In genomic region chr10:68221196-68221595, GRCh38 we compare ENCODE assay signal across 27 cellular contexts. TPM values are rescaled to one million over a fixed set of nuclear protein-coding genes. Genes with fewer than 3 reads are reported as not detected.
"Had no signal": no experiment of that assay in that cellular context is flagged by ENCODE, and none has a peak within 500 bp of the region (broad histone marks: within the 10 kb centered on the region; RNA-seq: fewer than 3 reads in every experiment).

No MANE protein-coding gene starts in this region.

- H3K27me3 ChIP-seq: cardiac muscle cell had no signal

- H3K9me3 Mint-ChIP-seq: activated naive CD4-positive, alpha-beta T cell treated with anti-CD3 and anti-CD28 coated beads, Interleukin-2, amount 50 U/mL, for 72 hours; activated naive CD8-positive, alpha-beta T cell treated with anti-CD3 and anti-CD28 coated beads, Interleukin-2, amount 50 U/mL, for 24 hours; activated T-cell treated with anti-CD3 and anti-CD28 coated beads, Interleukin-2, amount 50 U/mL, for 24 hours; activated T-helper 1 cell treated with anti-CD3 and anti-CD28 coated beads, Interleukin-12 subunit alpha, Interleukin-12 subunit beta, Interleukin-2, Interleukin-4 antibody, amounts not matched to agents 30 ng/mL and 10 ng/mL and 1 ng/mL, durations not matched to agents 14 hours and 24 hours and 36 hours; WTC11 had no signal

- H3K36me3 ChIP-seq: cardiac muscle cell had no signal

- H3K27me3 Mint-ChIP-seq: activated T-cell treated with anti-CD3 and anti-CD28 coated beads, Interleukin-2, amount 50 U/mL, for 24 hours; brain had no signal

- H3K36me3 Mint-ChIP-seq: activated CD8-positive, alpha-beta memory T cell treated with anti-CD3 and anti-CD28 coated beads, Interleukin-2, amount 10 ng/mL, durations not matched to agents 7 days and 5 days; activated naive CD4-positive, alpha-beta T cell treated with anti-CD3 and anti-CD28 coated beads, Interleukin-2, amount 50 U/mL, for 72 hours; brain; WTC11 had no signal

- H3K27ac ChIP-seq: cardiac muscle cell had no signal

- H3K4me3 ChIP-seq: cardiac muscle cell had no signal

- H3K27ac Mint-ChIP-seq: activated CD8-positive, alpha-beta memory T cell treated with anti-CD3 and anti-CD28 coated beads, Interleukin-2, amount 10 ng/mL, durations not matched to agents 7 days and 5 days; activated naive CD4-positive, alpha-beta T cell treated with anti-CD3 and anti-CD28 coated beads, Interleukin-2, amount 50 U/mL, for 72 hours; activated naive CD8-positive, alpha-beta T cell treated with anti-CD3 and anti-CD28 coated beads, Interleukin-2, amount 50 U/mL, for 24 hours; activated T-cell treated with anti-CD3 and anti-CD28 coated beads, Interleukin-2, amount 50 U/mL, for 24 hours; activated T-helper 1 cell treated with anti-CD3 and anti-CD28 coated beads, Interleukin-12 subunit alpha, Interleukin-12 subunit beta, Interleukin-2, Interleukin-4 antibody, amounts not matched to agents 30 ng/mL and 10 ng/mL and 1 ng/mL, durations not matched to agents 14 hours and 24 hours and 36 hours; brain; T-helper 17 cell; WTC11 had no signal

- H3K4me1 Mint-ChIP-seq: activated CD8-positive, alpha-beta memory T cell treated with anti-CD3 and anti-CD28 coated beads, Interleukin-2, amount 10 ng/mL, durations not matched to agents 7 days and 5 days; activated naive CD8-positive, alpha-beta T cell treated with anti-CD3 and anti-CD28 coated beads, Interleukin-2, amount 50 U/mL, for 24 hours; brain; WTC11 had no signal

- H3K4me3 Mint-ChIP-seq: activated CD8-positive, alpha-beta memory T cell treated with anti-CD3 and anti-CD28 coated beads, Interleukin-2, amount 10 ng/mL, durations not matched to agents 7 days and 5 days; activated naive CD8-positive, alpha-beta T cell treated with anti-CD3 and anti-CD28 coated beads, Interleukin-2, amount 50 U/mL, for 24 hours; activated T-cell treated with anti-CD3 and anti-CD28 coated beads, Interleukin-2, amount 50 U/mL, for 24 hours; activated T-helper 1 cell treated with anti-CD3 and anti-CD28 coated beads, Interleukin-12 subunit alpha, Interleukin-12 subunit beta, Interleukin-2, Interleukin-4 antibody, amounts not matched to agents 30 ng/mL and 10 ng/mL and 1 ng/mL, durations not matched to agents 14 hours and 24 hours and 36 hours; brain; T-helper 17 cell; WTC11 had no signal

- DNase-seq: activated CD4-positive, alpha-beta T cell treated with anti-CD3 and anti-CD28 coated beads for 48 hours; activated CD4-positive, alpha-beta T cell treated with anti-CD3 and anti-CD28 coated beads, Interleukin-2, amount 50 U/mL, for 4 hours; activated CD4-positive, CD25-positive, alpha-beta regulatory T cell treated with anti-CD3 and anti-CD28 coated beads, Interleukin-2, amount 50 U/mL, for 72 hours; activated CD8-positive, alpha-beta memory T cell treated with anti-CD3 and anti-CD28 coated beads, Interleukin-2, amount 10 ng/mL, durations not matched to agents 7 days and 5 days; activated effector memory CD4-positive, alpha-beta T cell treated with Interleukin-2 at 50 U/mL for 16 hours; activated naive CD4-positive, alpha-beta T cell; activated naive CD8-positive, alpha-beta T cell treated with anti-CD3 and anti-CD28 coated beads, Interleukin-2, amount 50 U/mL, for 24 hours; activated T-cell treated with anti-CD3 and anti-CD28 coated beads, Interleukin-2, amount 50 U/mL, for 24 hours; amygdala; MM.1S; NCI-H1105; NCI-H1436; NCI-H1694 treated with DMSO at 0.1 percent for 48 hours; NCI-H2029 treated with DMSO at 0.1 percent for 48 hours; NCI-H345; NCI-H510A; NCI-H526 treated with DMSO at 0.1 percent for 48 hours; SHP77 treated with DMSO at 0.1 percent for 48 hours; T-helper 17 cell; T-helper 9 cell had no signal

- FAIRE-seq: astrocyte, RCC 7860 had no signal

- ATAC-seq: activated CD8-positive, alpha-beta memory T cell treated with anti-CD3 and anti-CD28 coated beads, Interleukin-2, amount 10 ng/mL, durations not matched to agents 7 days and 5 days; activated naive CD4-positive, alpha-beta T cell treated with anti-CD3 and anti-CD28 coated beads, Interleukin-2, amount 50 U/mL, for 72 hours; activated naive CD8-positive, alpha-beta T cell treated with anti-CD3 and anti-CD28 coated beads, Interleukin-2, amount 50 U/mL, for 24 hours; T-helper 17 cell; WTC11 had no signal

RNA-seq across cellular contexts. Expression of gene ATOH7, which starts 10.7 kb away (rescaled TPM):
- total RNA-seq: activated CD8-positive, alpha-beta memory T cell treated with anti-CD3 and anti-CD28 coated beads, Interleukin-2, amount 10 ng/mL, durations not matched to agents 7 days and 5 days; activated naive CD4-positive, alpha-beta T cell treated with anti-CD3 and anti-CD28 coated beads, Interleukin-2, amount 50 U/mL, for 72 hours; activated T-helper 1 cell treated with anti-CD3 and anti-CD28 coated beads, Interleukin-12 subunit alpha, Interleukin-12 subunit beta, Interleukin-2, Interleukin-4 antibody, amounts not matched to agents 30 ng/mL and 10 ng/mL and 1 ng/mL, durations not matched to agents 14 hours and 24 hours and 36 hours; astrocyte; cardiac muscle cell; T-helper 17 cell had no signal
